8 cellular contexts compared by ENCODE assay signal in the genomic region with DNA sequence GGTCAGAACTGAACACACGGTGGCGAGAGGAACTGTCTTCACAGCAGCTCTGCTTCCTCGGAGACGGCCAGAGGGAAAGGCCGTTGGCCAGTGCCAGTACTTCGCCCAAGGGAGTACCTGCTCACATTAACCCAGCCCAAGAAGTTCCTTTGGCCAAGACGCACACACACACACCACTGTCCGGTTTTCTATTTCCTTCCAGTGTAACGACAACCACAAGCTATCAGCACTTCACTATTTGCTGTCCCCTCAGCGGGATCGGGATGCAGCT. TPM values are rescaled to one million over a fixed set of nuclear protein-coding genes. Genes with fewer than 3 reads are reported as not detected.
DNase-seq lines count a peak whose midpoint lies in the region; ATAC-seq and TF ChIP-seq lines count a peak whose summit lies in the region.

No MANE protein-coding gene starts in this region.

- peak; percentile 26 for DNase-seq in DND-41
- peak; percentile 23 for DNase-seq in NCI-H226
- DNase-seq in amniotic epithelial cell (ENCODE audit: low read depth), result peak; percentile 59
- peak; percentile 72 for DNase-seq in hepatocyte (ENCODE audit: low spot score)
- DNase-seq in retinal pigment epithelial cell (ENCODE audit: low read depth), result peak; percentile 19
- DNase-seq in NCI-H524 treated with DMSO at 0.1 percent for 48 hours (lab: John Stamatoyannopoulos, UW), result no peak

- H3K4me1 ChIP-seq in DND-41 (ENCODE audit: insufficient read depth, low read length), result peaks cover 36% of the 10 kb centered on the region
- H3K4me1 ChIP-seq in hepatocyte (ENCODE audit: insufficient read depth), result peaks cover 24% of the 10 kb centered on the region

- ATAC-seq in DND-41 (ENCODE audit: insufficient read depth, low read depth) (no peak), GM21723 (IDR thresholded peaks at IDR 0.05; ENCODE audit: unreplicated experiment) (peak; percentile 10), HG02678 (IDR thresholded peaks at IDR 0.05; ENCODE audit: unreplicated experiment) (no peak)

- peak overlapping the region; percentile 100 for H2AFZ ChIP-seq in DND-41 (ENCODE audit: low read depth, low read length)
- H2AFZ ChIP-seq in hepatocyte, result peak overlapping the region; percentile 88

- H3K36me3 ChIP-seq in DND-41 (ENCODE audit: insufficient read depth, low read length) (peaks cover 26% of the 10 kb centered on the region), hepatocyte (replicated peaks; ENCODE audit: insufficient read depth, low read depth) (no peaks in the 10 kb centered on the region)

- peak overlapping the region; percentile 100 for H3K9ac ChIP-seq in DND-41 (ENCODE audit: low read depth, low read length)

- H3K79me2 ChIP-seq in DND-41 (ENCODE audit: insufficient read depth, low read length) (peaks cover 57% of the 10 kb centered on the region), hepatocyte (peaks cover 65% of the 10 kb centered on the region)

- peaks cover 28% of the 10 kb centered on the region for H4K20me1 ChIP-seq in DND-41 (ENCODE audit: insufficient read depth, low read length)
- peaks cover 31% of the 10 kb centered on the region for H4K20me1 ChIP-seq in hepatocyte (ENCODE audit: insufficient read depth, poor library complexity, severe bottlenecking)

- H3K9me3 ChIP-seq in DND-41 (ENCODE audit: insufficient read depth, low read length, severe bottlenecking), result no peaks in the 10 kb centered on the region
- no peaks in the 10 kb centered on the region for H3K9me3 ChIP-seq in hepatocyte (ENCODE audit: low read depth)

- H3K4me2 ChIP-seq in DND-41 (ENCODE audit: insufficient read depth, low read length) (peak overlapping the region; percentile 90), hepatocyte (peak overlapping the region; percentile 89)

- WGBS in hepatocyte (ENCODE audit: low lambda C conversion rate, missing lambda C conversion rate), result 0% methylated on average over 11 of the region's 11 CpGs

- H3K4me3 ChIP-seq in DND-41 (ENCODE audit: low read depth in 1 of 2, low read length in 2 of 2) (peak overlapping the region; percentile 99), hepatocyte (peak overlapping the region; percentile 82), retinal pigment epithelial cell (ENCODE audit: low read length) (peak overlapping the region; percentile 94)

- H3K27me3 ChIP-seq in DND-41 (ENCODE audit: insufficient read depth, low read length, poor library complexity) (no peaks in the 10 kb centered on the region), hepatocyte (no peaks in the 10 kb centered on the region)

- TF ChIP-seq CTCF in DND-41 (IDR thresholded peaks at IDR 0.05; ENCODE audit: borderline replicate concordance, extremely low read depth, low read length, poor library complexity, severe bottlenecking) (peak; percentile 1), hepatocyte (IDR thresholded peaks at IDR 0.05; ENCODE audit: poor library complexity) (peak; percentile 13), retinal pigment epithelial cell (conservative IDR thresholded peaks at IDR 0.05; ENCODE audit: low read depth, low read length) (no peak)

- H3K9me2 ChIP-seq in hepatocyte (replicated peaks; ENCODE audit: insufficient read depth), result no peaks in the 10 kb centered on the region

- H3K27ac ChIP-seq in DND-41 (ENCODE audit: low read length) (peak overlapping the region; percentile 99), hepatocyte (peak overlapping the region; percentile 99)

RNA-seq across cellular contexts. Expression of gene GGNBP2, which starts 0.7 kb away (rescaled TPM):
- 69.6 and 79.9 TPM in 2 replicates for total RNA-seq in hepatocyte
- polyA plus RNA-seq in hepatocyte, result 52.2 and 54.1 TPM in 2 replicates

RNA-seq across cellular contexts. Expression of gene PIGW, which starts 9.2 kb away (rescaled TPM):
- 6.0 and 10.8 TPM in 2 replicates for total RNA-seq in hepatocyte
- polyA plus RNA-seq in hepatocyte, result 9.5 and 10.2 TPM in 2 replicates

RNA-seq across cellular contexts. Expression of gene MYO19, which starts 9.3 kb away (rescaled TPM):
- 29.8 and 32.1 TPM in 2 replicates for total RNA-seq in hepatocyte
- 19.7 and 24.5 TPM in 2 replicates for polyA plus RNA-seq in hepatocyte

RNA-seq across cellular contexts. Expression of gene DHRS11, which starts 47.7 kb away (rescaled TPM):
- total RNA-seq in hepatocyte, result 33.2 and 48.9 TPM in 2 replicates
- 41.3 and 49.8 TPM in 2 replicates for polyA plus RNA-seq in hepatocyte

RNA-seq across cellular contexts. Expression of gene MRM1, which starts 57.4 kb away (rescaled TPM):
- total RNA-seq in hepatocyte, result 4.7 and 5.5 TPM in 2 replicates
- 4.1 and 5.5 TPM in 2 replicates for polyA plus RNA-seq in hepatocyte
